ENCODE assay signal across 1 cellular context in genomic region chr20:16564079-16564478, GRCh38.
TF ChIP-seq lines count a peak whose summit lies in the region.

No MANE protein-coding gene starts in this region.

TF ChIP-seq in HEK293, 187 proteins besides CTCF, POLR2A, EP300 and RAD21 (continued from another document):
- 0 out of 2 replicates have a peak, but pooled peaks have one; percentile 37 for TF ChIP-seq ZNF580 (tag by site-specific recombination; IDR thresholded peaks at IDR 0.05)
